Comparison of ENCODE assay signal across 9 cellular contexts in the genomic region with DNA sequence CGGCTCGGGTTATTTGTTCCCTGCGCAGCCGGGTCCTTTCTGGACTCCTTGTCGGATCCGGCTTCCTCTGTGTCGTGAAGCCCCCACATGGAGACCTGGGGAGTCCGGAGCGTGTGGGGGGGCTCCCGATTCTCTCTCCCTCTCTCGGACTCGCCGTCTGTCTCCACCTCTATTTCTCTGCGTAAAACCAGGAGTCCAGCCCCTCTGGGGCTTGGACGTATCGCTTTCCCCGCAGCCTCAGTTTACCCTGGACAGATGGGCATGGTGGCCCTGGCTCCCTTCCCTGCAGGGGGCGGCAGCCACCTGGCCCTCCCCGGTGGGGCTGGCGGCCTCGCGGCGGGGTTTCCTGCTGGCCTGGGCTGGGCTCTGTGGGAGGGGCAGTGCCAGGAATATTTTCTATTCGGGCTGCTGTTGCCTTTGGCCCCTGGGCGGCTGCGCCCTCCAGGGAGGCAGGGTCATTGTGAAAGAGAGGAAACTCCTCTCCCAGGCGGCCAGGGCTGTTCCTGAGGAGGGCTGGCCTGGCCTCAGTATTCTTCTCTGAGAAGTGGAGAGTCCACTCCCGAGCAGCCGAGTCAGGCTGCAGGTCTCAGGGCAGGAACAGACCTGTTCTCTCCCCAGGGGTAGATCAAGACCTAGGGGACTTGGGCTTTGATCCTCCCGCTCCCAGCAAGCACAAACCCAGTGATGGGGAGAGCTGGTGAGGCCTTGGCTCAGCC. TPM values are rescaled to one million over a fixed set of nuclear protein-coding genes. Genes with fewer than 3 reads are reported as not detected.
DNase-seq lines count a peak whose midpoint lies in the region; ATAC-seq, FAIRE-seq and TF ChIP-seq lines count a peak whose summit lies in the region.
"Had no signal": no experiment of that assay in that cellular context is flagged by ENCODE, and none has a peak within 500 bp of the region (broad histone marks: within the 10 kb centered on the region; RNA-seq: fewer than 3 reads in every experiment).

No MANE protein-coding gene starts in this region.

- no peak for FAIRE-seq in K562 (lab: Jason Lieb, UNC)
- FAIRE-seq: GM12878 had no signal

- H2AFZ ChIP-seq in K562 (ENCODE audit: low read depth, low read length): peak overlapping the region; percentile 82

- H3K27ac ChIP-seq in K562 (ENCODE audit: extremely low read depth, low read depth, low read length): no peak overlapping the region
- H3K27ac ChIP-seq in thoracic aorta: peak overlapping the region; percentile 70 to 80

- H3K4me2 ChIP-seq in K562 (ENCODE audit: insufficient read depth, low read length): peak overlapping the region; percentile 57

- H3K27me3 ChIP-seq in K562 (ENCODE audit: control insufficient read depth in 2 of 2, insufficient read depth in 2 of 2, low read length in 2 of 2): no peaks in the 10 kb centered on the region
- H3K27me3 ChIP-seq in thoracic aorta (replicated peaks; ENCODE audit: insufficient read depth): no peaks in the 10 kb centered on the region

- H3K27me3 Mint-ChIP-seq in activated naive CD8-positive, alpha-beta T cell: peaks cover 16% of the 10 kb centered on the region
- H3K27me3 Mint-ChIP-seq in activated naive CD8-positive, alpha-beta T cell treated with anti-CD3 and anti-CD28 coated beads, Interleukin-2, amount 50 U/mL, for 24 hours: peaks cover 41% of the 10 kb centered on the region

- H3K4me3 ChIP-seq in K562 (peak overlapping the region; percentile 43; the same call in 1 of the 2 replicates), thoracic aorta (peak overlapping the region; percentile 90)
- H3K4me3 ChIP-seq: GM12878 had no signal

- peaks cover 8% of the 10 kb centered on the region for H3K9me3 Mint-ChIP-seq in activated naive CD8-positive, alpha-beta T cell (ENCODE audit: low read depth)
- H3K9me3 Mint-ChIP-seq in activated naive CD8-positive, alpha-beta T cell treated with anti-CD3 and anti-CD28 coated beads, Interleukin-2, amount 50 U/mL, for 24 hours: peaks cover 14% of the 10 kb centered on the region

- WGBS in K562 (ENCODE audit: insufficient coverage, low coverage, missing lambda C conversion rate): 31% methylated on average over 16 of the region's 30 CpGs

- H3K79me2 ChIP-seq in K562 (ENCODE audit: control insufficient read depth, insufficient read depth, low read length): no peaks in the 10 kb centered on the region

- peak overlapping the region; percentile 39 to 87; a peak in 3 of 4 replicates for H3K9ac ChIP-seq in K562 (ENCODE audit: insufficient read depth in 1 of 2, low read depth in 2 of 2, low read length in 2 of 2)

- CTCF ChIA-PET in K562 (lab: Yijun Ruan, JAX; ENCODE audit: low intra/inter-chr PET ratio): no interaction called here

- TF ChIP-seq CTCF in K562 (IDR thresholded peaks at IDR 0.05 in 2 of 3, conservative IDR thresholded peaks at IDR 0.05 in 1 of 3; ENCODE audit: insufficient read depth in 2 of 3, low read depth in 1 of 3, low read length in 3 of 3): no peak
- no peak for TF ChIP-seq CTCF in thoracic aorta (IDR thresholded peaks at IDR 0.05)

- TF ChIP-seq POLR2A in K562 (conservative IDR thresholded peaks at IDR 0.05): no peak

- in situ Hi-C loops in K562 (cut with MboI): no loop called here

- H3K36me3 ChIP-seq in K562 (ENCODE audit: control insufficient read depth, insufficient read depth, low read length) (no peaks in the 10 kb centered on the region), thoracic aorta (no peaks in the 10 kb centered on the region)

- BruUV-seq in K562 (replicated peaks; lab: Mats Ljungman, UMichigan): no TSS peak

- peaks cover 2% of the 10 kb centered on the region for H3K36me3 Mint-ChIP-seq in activated naive CD8-positive, alpha-beta T cell
- no peaks in the 10 kb centered on the region for H3K36me3 Mint-ChIP-seq in activated naive CD8-positive, alpha-beta T cell treated with anti-CD3 and anti-CD28 coated beads, Interleukin-2, amount 50 U/mL, for 24 hours (ENCODE audit: low read depth)

- no peak overlapping the region for H3K27ac Mint-ChIP-seq in activated naive CD8-positive, alpha-beta T cell
- H3K27ac Mint-ChIP-seq in activated naive CD8-positive, alpha-beta T cell treated with anti-CD3 and anti-CD28 coated beads, Interleukin-2, amount 50 U/mL, for 24 hours: no peak overlapping the region

- no peak for ATAC-seq in activated naive CD8-positive, alpha-beta T cell treated with anti-CD3 and anti-CD28 coated beads, Interleukin-2, amount 50 U/mL, for 24 hours
- peak; percentile 3; the same call in 2 of the 3 replicates for ATAC-seq in K562
- ATAC-seq in thoracic aorta (ENCODE audit: insufficient number of reproducible peaks, low FRiP score, low read depth): peak; percentile 75
- no peak for ATAC-seq in GM18858 (IDR thresholded peaks at IDR 0.05; ENCODE audit: unreplicated experiment)
- ATAC-seq in GM19397 (IDR thresholded peaks at IDR 0.05; ENCODE audit: unreplicated experiment): no peak

- no peaks in the 10 kb centered on the region for H3K9me1 ChIP-seq in K562 (ENCODE audit: control insufficient read depth, insufficient read depth, low read length)

- peaks cover 2% of the 10 kb centered on the region for H3K4me1 Mint-ChIP-seq in activated naive CD8-positive, alpha-beta T cell (ENCODE audit: low read depth)
- peaks cover 9% of the 10 kb centered on the region for H3K4me1 Mint-ChIP-seq in activated naive CD8-positive, alpha-beta T cell treated with anti-CD3 and anti-CD28 coated beads, Interleukin-2, amount 50 U/mL, for 24 hours

- POLR2A ChIA-PET in K562 (lab: Yijun Ruan, JAX): interaction anchor here (0.6 to 0.7 kb wide), 2 partner anchors 92 to 222 kb away, joined by 3 to 5 read pairs; no protein-coding TSS in a partner anchor

- DNase-seq in activated naive CD8-positive, alpha-beta T cell treated with anti-CD3 and anti-CD28 coated beads, Interleukin-2, amount 50 U/mL, for 24 hours: no peak
- DNase-seq in K562 (ENCODE audit: extremely low read depth in 1 of 4, low spot score in 3 of 4): no peak
- peak; percentile 20 for DNase-seq in kidney glomerular epithelial cell (lab: John Stamatoyannopoulos, UW)
- DNase-seq in thoracic aorta (ENCODE audit: low spot score): peak; percentile 31
- no peak for DNase-seq in cerebellar nuclear complex (lab: John Stamatoyannopoulos, UW)

- no peak for TF ChIP-seq EP300 in K562 (IDR thresholded peaks at IDR 0.05; ENCODE audit: low read length)

- intact Hi-C loops in K562 (cut with micrococcal nuclease): no loop called here

- peak overlapping the region; percentile 74 for H3K4me3 Mint-ChIP-seq in activated naive CD8-positive, alpha-beta T cell
- no peak overlapping the region for H3K4me3 Mint-ChIP-seq in activated naive CD8-positive, alpha-beta T cell treated with anti-CD3 and anti-CD28 coated beads, Interleukin-2, amount 50 U/mL, for 24 hours

- TF ChIP-seq RAD21 in K562 (CRISPR knock-in tag; conservative IDR thresholded peaks at IDR 0.05 in 1 of 2, IDR thresholded peaks at IDR 0.05 in 1 of 2): no peak

- peaks cover 35 to 37% of the 10 kb centered on the region in 2 experiments for H3K4me1 ChIP-seq in K562 (replicated peaks in 1 of 2; ENCODE audit: control insufficient read depth in 2 of 2, insufficient read depth in 2 of 2, low read length in 2 of 2)
- peaks cover 15 to 47% of the 10 kb centered on the region in 2 donors for H3K4me1 ChIP-seq in thoracic aorta (ENCODE audit: control insufficient read depth in 1 of 2, low read depth in 2 of 2)

- H3K9me3 ChIP-seq in K562 (replicated peaks; ENCODE audit: control insufficient read depth, insufficient read depth, low read depth, low read length): no peaks in the 10 kb centered on the region; the same call in 1 of the 2 replicates
- H3K9me3 ChIP-seq in thoracic aorta: peaks cover 9% of the 10 kb centered on the region

- H4K20me1 ChIP-seq in K562 (replicated peaks; ENCODE audit: control insufficient read depth, insufficient read depth, low read length): no peaks in the 10 kb centered on the region

TF ChIP-seq in K562, 482 proteins besides CTCF, POLR2A, EP300 and RAD21 (continues in another document):
- no peak for TF ChIP-seq CREM (IDR thresholded peaks at IDR 0.05; ENCODE audit: low read depth)
- TF ChIP-seq RBFOX2 (IDR thresholded peaks at IDR 0.05; ENCODE audit: low read depth, low read length): peak; percentile 61
- TF ChIP-seq ZNF347 (CRISPR knock-in tag; IDR thresholded peaks at IDR 0.05; ENCODE audit: low read depth): no peak
- TF ChIP-seq, protein P1, sequence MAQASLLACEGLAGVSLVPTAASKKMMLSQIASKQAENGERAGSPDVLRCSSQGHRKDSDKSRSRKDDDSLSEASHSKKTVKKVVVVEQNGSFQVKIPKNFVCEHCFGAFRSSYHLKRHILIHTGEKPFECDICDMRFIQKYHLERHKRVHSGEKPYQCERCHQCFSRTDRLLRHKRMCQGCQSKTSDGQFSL (CRISPR knock-in tag; IDR thresholded peaks at IDR 0.05): 0 out of 2 replicates have a peak, but pooled peaks have one; percentile 59
- TF ChIP-seq, protein P1 (tag; IDR thresholded peaks at IDR 0.05): no peak
- peak; percentile 44 for TF ChIP-seq PCBP1 (IDR thresholded peaks at IDR 0.05; ENCODE audit: low read depth, low read length, poor library complexity, severe bottlenecking)
- TF ChIP-seq SRF (CRISPR knock-in tag; IDR thresholded peaks at IDR 0.05): peak in 1 of 2 experiments; percentile 61; a peak in 1 of 4 replicates

RNA-seq across cellular contexts. Expression of a gene that starts 0.7 kb away (rescaled TPM):
- total RNA-seq in K562 (2011; cell fraction: chromatin; rRNA removed; ENCODE audit: low replicate concordance): 1.7 and 3.4 TPM in 2 replicates
- total RNA-seq in K562 (2011; cell fraction: nucleolus; rRNA removed): 2.6 and 4.0 TPM in 2 replicates
- 1.6 and 2.4 TPM in 2 replicates for total RNA-seq in K562 (2011; cell fraction: nucleoplasm; rRNA removed)
- total RNA-seq in K562 (2014; rRNA removed): 4.6 and 4.8 TPM in 2 replicates
- total RNA-seq in K562 (2014; rRNA removed; fragmentation: Illumina TruSeq; extraction: Trizol): 2.2 and 4.2 TPM in 2 replicates
- total RNA-seq in K562 (2015; rRNA removed; fragmentation: Illumina TruSeq; extraction: Trizol): 1.5 and 1.7 TPM in 2 replicates
- 3.7 TPM in 2 replicates for total RNA-seq in K562 (2021)
- 2.9 and 4.7 TPM in 2 replicates for polyA plus RNA-seq in K562 (2011; rRNA removed)
- polyA plus RNA-seq in K562 (2011; cell fraction: cytosol; rRNA removed): 3.0 and 5.3 TPM in 2 replicates
- 1.8 and 3.1 TPM in 2 replicates for polyA plus RNA-seq in K562 (2011; cell fraction: nucleus; rRNA removed)
- 2.6 and 82.8 TPM in 2 replicates for polyA plus RNA-seq in K562 (2012)
- polyA plus RNA-seq in K562 (2014; fragmentation: Illumina TruSeq; extraction: Trizol): 5.7 and 5.9 TPM in 2 replicates
- 1 to 10 TPM; 1.7 to 3.6 TPM for polyA plus RNA-seq in K562 (2014; fragmentation: Nextera tagmentation; extraction: Ambion mirVana)
- polyA plus RNA-seq in K562 (2014; rRNA removed): 3.8 and 6.5 TPM in 2 replicates
- polyA minus RNA-seq in K562 (2011; rRNA and poly(A)+ RNA removed): 1.8 and 4.5 TPM in 2 replicates
- polyA minus RNA-seq in K562 (2011; cell fraction: cytosol; rRNA and poly(A)+ RNA removed): 13.4 and 14.5 TPM in 2 replicates
- polyA minus RNA-seq in K562 (2011; cell fraction: nucleus; rRNA and poly(A)+ RNA removed): 2.6 and 3.0 TPM in 2 replicates
- total RNA-seq in thoracic aorta: 10 to 100 TPM; 65.4 to 81.7 TPM

Comparison
In these comparisons a context has a peak if more than half of its experiments do, and no peak if none do; other contexts are left out.
1. ATAC-seq: peak in K562 (single experiment) and thoracic aorta (single experiment); none in activated naive CD8-positive, alpha-beta T cell treated with anti-CD3 and anti-CD28 coated beads, Interleukin-2, amount 50 U/mL, for 24 hours (single experiment), GM18858 (single experiment) and GM19397 (single experiment).
2. DNase-seq: peak in kidney glomerular epithelial cell (single experiment) and thoracic aorta (single experiment); none in activated naive CD8-positive, alpha-beta T cell treated with anti-CD3 and anti-CD28 coated beads, Interleukin-2, amount 50 U/mL, for 24 hours (single experiment), K562 (0 of 4) and cerebellar nuclear complex (0 of 2).
3. RNA of a gene that starts 0.7 kb away (total RNA-seq): 65.4 to 81.7 TPM in thoracic aorta; 1.5 to 4.8 TPM in K562; every median in the first group is over 10 times any median in the second.